15 cellular contexts compared by ENCODE assay signal in genomic region chrX:39921838-39922237, GRCh38.
DNase-seq lines count a peak whose midpoint lies in the region; ATAC-seq and TF ChIP-seq lines count a peak whose summit lies in the region.
"Had no signal": no experiment of that assay in that cellular context is flagged by ENCODE, and none has a peak within 500 bp of the region (broad histone marks: within the 10 kb centered on the region; RNA-seq: fewer than 3 reads in every experiment).

No MANE protein-coding gene starts in this region.

- DNase-seq in Right ventricle myocardium superior (no peak), cardiac septum (ENCODE audit: low spot score) (no peak), NCI-H2196 treated with DMSO at 0.1 percent for 48 hours (lab: John Stamatoyannopoulos, UW; ENCODE audit: unreplicated experiment) (peak; percentile 24), left ventricle myocardium superior (peak; percentile 35), RWPE1 (ENCODE audit: low spot score) (no peak), erythroblast (lab: John Stamatoyannopoulos, UW) (no peak)
- DNase-seq: AML-193; CD4-positive, CD25-positive, alpha-beta regulatory T cell; DMS53; GF-D8; HCEC 1CT; HFFc6 had no signal

- intact Hi-C loops in Right ventricle myocardium superior (cut with DNase I) = no loop called here
- intact Hi-C loops in cardiac septum (cut with DNase I) = no loop called here
- intact Hi-C loops in left ventricle myocardium superior (cut with micrococcal nuclease) = no loop called here

- TF ChIP-seq POLR2A in erythroblast (IDR thresholded peaks at IDR 0.05; ENCODE audit: low read length) = no peak

- POLR2A ChIA-PET in RWPE1 (lab: Yijun Ruan, JAX; ENCODE audit: low non-redundant PET) = no interaction called here

- no peak for TF ChIP-seq CTCF in RWPE1 (conservative IDR thresholded peaks at IDR 0.05; ENCODE audit: low read depth)

- no peak overlapping the region for H3K27ac ChIP-seq in RWPE1
- H3K27ac ChIP-seq: BLaER1 had no signal

- peak; percentile 75 for ATAC-seq in Right ventricle myocardium superior (ENCODE audit: poor library complexity)
- peak; percentile 83 for ATAC-seq in left ventricle myocardium superior
- no peak for ATAC-seq in GM19463 (IDR thresholded peaks at IDR 0.05; ENCODE audit: unreplicated experiment)
- ATAC-seq: A549 had no signal

- CTCF ChIA-PET in RWPE1 (lab: Yijun Ruan, JAX) = no interaction called here

Comparison
In these comparisons a context has a peak if more than half of its experiments do, and no peak if none do; other contexts are left out.
1. DNase-seq: peak in NCI-H2196 treated with DMSO at 0.1 percent for 48 hours (single experiment) and left ventricle myocardium superior (single experiment); none in Right ventricle myocardium superior (single experiment), cardiac septum (single experiment), RWPE1 (single experiment) and erythroblast (0 of 2).